ENCODE assay signal across 1 cellular context in the genomic region with DNA sequence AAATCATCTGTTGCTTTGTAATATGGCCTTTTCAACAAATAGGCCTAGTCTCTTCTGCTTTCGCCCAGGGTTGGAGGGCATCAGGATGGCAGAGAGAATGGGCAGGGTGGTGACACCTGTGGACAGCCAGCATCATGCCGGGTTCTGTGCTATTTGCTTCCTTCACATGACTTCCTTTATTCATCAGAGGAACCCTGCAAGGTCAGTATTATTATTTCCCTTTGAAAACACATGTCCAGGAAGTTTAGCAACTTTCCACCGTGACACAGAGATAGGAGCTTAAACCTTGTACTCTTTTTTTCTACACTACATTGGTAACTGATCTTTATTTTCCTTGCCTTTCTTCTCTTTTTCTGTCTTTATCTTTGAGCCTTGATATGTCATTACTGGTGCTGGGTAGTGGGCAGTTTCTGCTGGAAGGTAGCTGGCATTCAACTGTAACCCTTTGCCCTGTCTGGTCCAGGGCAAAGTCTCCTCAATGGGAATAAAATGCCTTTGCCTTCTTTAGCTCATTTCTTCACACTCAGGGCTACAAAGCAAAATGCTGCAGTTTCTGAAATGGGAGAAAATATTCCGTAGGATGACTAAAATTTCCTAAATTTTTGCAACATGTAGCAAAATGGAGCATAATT.
TF ChIP-seq lines count a peak whose summit lies in the region.

No MANE protein-coding gene starts in this region.

TF ChIP-seq in HepG2, 621 proteins besides CTCF, POLR2A, EP300 and RAD21 (continued from another document and continues in another):
- TF ChIP-seq ARID3A (IDR thresholded peaks at IDR 0.05; ENCODE audit: low read depth, low read length) (no peak; the same call in 1 of the 2 replicates), RCOR2 (CRISPR knock-in tag; IDR thresholded peaks at IDR 0.05) (peak; percentile 55; the same call in 1 of the 2 replicates), ZNF17 (CRISPR knock-in tag; IDR thresholded peaks at IDR 0.05) (no peak), ZNF225 (CRISPR knock-in tag; IDR thresholded peaks at IDR 0.05) (no peak), NFKB2 (CRISPR knock-in tag; IDR thresholded peaks at IDR 0.05; ENCODE audit: borderline replicate concordance) (no peak), MIER3 (CRISPR knock-in tag; IDR thresholded peaks at IDR 0.05; ENCODE audit: borderline replicate concordance) (peak; percentile 46; the same call in 1 of the 2 replicates), MTA3 (CRISPR knock-in tag; IDR thresholded peaks at IDR 0.05) (no peak), KAT7 (CRISPR knock-in tag; IDR thresholded peaks at IDR 0.05; ENCODE audit: borderline replicate concordance) (no peak), ZBTB21 (CRISPR knock-in tag; IDR thresholded peaks at IDR 0.05) (no peak), ZNF577 (CRISPR knock-in tag; IDR thresholded peaks at IDR 0.05; ENCODE audit: borderline replicate concordance, low read depth) (no peak), ZNF792 (CRISPR knock-in tag; IDR thresholded peaks at IDR 0.05) (peak; percentile 65; the same call in 1 of the 2 replicates), ZSCAN20 (CRISPR knock-in tag; IDR thresholded peaks at IDR 0.05; ENCODE audit: borderline replicate concordance) (no peak), ZNF569 (CRISPR knock-in tag; IDR thresholded peaks at IDR 0.05; ENCODE audit: borderline replicate concordance) (no peak), ZBTB7A (CRISPR knock-in tag; IDR thresholded peaks at IDR 0.05) (no peak), TCF12 (IDR thresholded peaks at IDR 0.05) (no peak), TCF12 (CRISPR knock-in tag; IDR thresholded peaks at IDR 0.05) (0 out of 2 replicates have a peak, but pooled peaks have one; percentile 43), ZSCAN12 (CRISPR knock-in tag; IDR thresholded peaks at IDR 0.05) (0 out of 2 replicates have a peak, but pooled peaks have one; percentile 30), GLMP (CRISPR knock-in tag; IDR thresholded peaks at IDR 0.05; ENCODE audit: borderline replicate concordance) (no peak), ZEB1 (IDR thresholded peaks at IDR 0.05; ENCODE audit: insufficient replicate concordance, low read depth) (no peak), NBN (conservative IDR thresholded peaks at IDR 0.05) (no peak), MAF1 (CRISPR knock-in tag; IDR thresholded peaks at IDR 0.05; ENCODE audit: borderline replicate concordance) (no peak), SRF (IDR thresholded peaks at IDR 0.05; ENCODE audit: low read depth, low read length) (no peak), ZNF550 (CRISPR knock-in tag; IDR thresholded peaks at IDR 0.05; ENCODE audit: borderline replicate concordance) (no peak), HNRNPL (IDR thresholded peaks at IDR 0.05; ENCODE audit: low read depth, low read length) (peak; percentile 66; the same call in 1 of the 2 replicates), YEATS4 (CRISPR knock-in tag; IDR thresholded peaks at IDR 0.05; ENCODE audit: borderline replicate concordance) (peak; percentile 36; the same call in 1 of the 2 replicates), REPIN1 (CRISPR knock-in tag; IDR thresholded peaks at IDR 0.05; ENCODE audit: borderline replicate concordance, low read depth) (no peak), HOXD1 (CRISPR knock-in tag; IDR thresholded peaks at IDR 0.05) (no peak), FOXJ3 (CRISPR knock-in tag; IDR thresholded peaks at IDR 0.05; ENCODE audit: borderline replicate concordance) (peak; percentile 48; the same call in 1 of the 2 replicates), NR3C1 (CRISPR knock-in tag; IDR thresholded peaks at IDR 0.05) (no peak), SALL1 (CRISPR knock-in tag; IDR thresholded peaks at IDR 0.05) (peak; percentile 75), ZMYM2 (CRISPR knock-in tag; IDR thresholded peaks at IDR 0.05) (no peak), GABPA (IDR thresholded peaks at IDR 0.05; ENCODE audit: low read depth, low read length) (no peak), GABPA (CRISPR knock-in tag; IDR thresholded peaks at IDR 0.05; ENCODE audit: low read depth) (peak; percentile 57; the same call in 1 of the 2 replicates), ARNT (IDR thresholded peaks at IDR 0.05) (no peak), TEAD2 (CRISPR knock-in tag; IDR thresholded peaks at IDR 0.05) (no peak), SYNCRIP (IDR thresholded peaks at IDR 0.05; ENCODE audit: insufficient read depth, low read depth, low read length) (no peak), U2AF1 (optimal IDR thresholded peaks at IDR 0.05; ENCODE audit: low read depth, low read length) (no peak), NRL (CRISPR knock-in tag; IDR thresholded peaks at IDR 0.05; ENCODE audit: borderline replicate concordance) (no peak), ISL2 (CRISPR knock-in tag; IDR thresholded peaks at IDR 0.05) (peak; percentile 83), NFIC (IDR thresholded peaks at IDR 0.05; ENCODE audit: low read length) (peak; percentile 87; the same call in 1 of the 2 replicates), SNAI1 (CRISPR knock-in tag; IDR thresholded peaks at IDR 0.05; ENCODE audit: borderline replicate concordance) (no peak), KDM1A (CRISPR knock-in tag; IDR thresholded peaks at IDR 0.05) (no peak), ZNF235 (CRISPR knock-in tag; IDR thresholded peaks at IDR 0.05; ENCODE audit: borderline replicate concordance) (no peak), SPEN (CRISPR knock-in tag; IDR thresholded peaks at IDR 0.05; ENCODE audit: low read depth) (0 out of 2 replicates have a peak, but pooled peaks have one; percentile 44), ATF6 (CRISPR knock-in tag; conservative IDR thresholded peaks at IDR 0.05) (0 out of 2 replicates have a peak, but pooled peaks have one; percentile 44), RARG (CRISPR knock-in tag; IDR thresholded peaks at IDR 0.05; ENCODE audit: low read depth) (no peak), HMG20A (CRISPR knock-in tag; IDR thresholded peaks at IDR 0.05; ENCODE audit: borderline replicate concordance) (peak; percentile 79; the same call in 1 of the 2 replicates)
- TF ChIP-seq, protein P1, sequence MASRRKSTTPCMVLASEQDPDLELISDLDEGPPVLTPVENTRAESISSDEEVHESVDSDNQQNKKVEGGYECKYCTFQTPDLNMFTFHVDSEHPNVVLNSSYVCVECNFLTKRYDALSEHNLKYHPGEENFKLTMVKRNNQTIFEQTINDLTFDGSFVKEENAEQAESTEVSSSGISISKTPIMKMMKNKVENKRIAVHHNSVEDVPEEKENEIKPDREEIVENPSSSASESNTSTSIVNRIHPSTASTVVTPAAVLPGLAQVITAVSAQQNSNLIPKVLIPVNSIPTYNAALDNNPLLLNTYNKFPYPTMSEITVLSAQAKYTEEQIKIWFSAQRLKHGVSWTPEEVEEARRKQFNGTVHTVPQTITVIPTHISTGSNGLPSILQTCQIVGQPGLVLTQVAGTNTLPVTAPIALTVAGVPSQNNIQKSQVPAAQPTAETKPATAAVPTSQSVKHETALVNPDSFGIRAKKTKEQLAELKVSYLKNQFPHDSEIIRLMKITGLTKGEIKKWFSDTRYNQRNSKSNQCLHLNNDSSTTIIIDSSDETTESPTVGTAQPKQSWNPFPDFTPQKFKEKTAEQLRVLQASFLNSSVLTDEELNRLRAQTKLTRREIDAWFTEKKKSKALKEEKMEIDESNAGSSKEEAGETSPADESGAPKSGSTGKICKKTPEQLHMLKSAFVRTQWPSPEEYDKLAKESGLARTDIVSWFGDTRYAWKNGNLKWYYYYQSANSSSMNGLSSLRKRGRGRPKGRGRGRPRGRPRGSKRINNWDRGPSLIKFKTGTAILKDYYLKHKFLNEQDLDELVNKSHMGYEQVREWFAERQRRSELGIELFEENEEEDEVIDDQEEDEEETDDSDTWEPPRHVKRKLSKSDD (CRISPR knock-in tag; IDR thresholded peaks at IDR 0.05; ENCODE audit: low read depth), result no peak
- TF ChIP-seq, protein P2, sequence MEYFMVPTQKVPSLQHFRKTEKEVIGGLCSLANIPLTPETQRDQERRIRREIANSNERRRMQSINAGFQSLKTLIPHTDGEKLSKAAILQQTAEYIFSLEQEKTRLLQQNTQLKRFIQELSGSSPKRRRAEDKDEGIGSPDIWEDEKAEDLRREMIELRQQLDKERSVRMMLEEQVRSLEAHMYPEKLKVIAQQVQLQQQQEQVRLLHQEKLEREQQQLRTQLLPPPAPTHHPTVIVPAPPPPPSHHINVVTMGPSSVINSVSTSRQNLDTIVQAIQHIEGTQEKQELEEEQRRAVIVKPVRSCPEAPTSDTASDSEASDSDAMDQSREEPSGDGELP (IDR thresholded peaks at IDR 0.05; ENCODE audit: borderline replicate concordance, low read depth), result peak; percentile 77; the same call in 1 of the 2 replicates
- TF ChIP-seq, protein P3, sequence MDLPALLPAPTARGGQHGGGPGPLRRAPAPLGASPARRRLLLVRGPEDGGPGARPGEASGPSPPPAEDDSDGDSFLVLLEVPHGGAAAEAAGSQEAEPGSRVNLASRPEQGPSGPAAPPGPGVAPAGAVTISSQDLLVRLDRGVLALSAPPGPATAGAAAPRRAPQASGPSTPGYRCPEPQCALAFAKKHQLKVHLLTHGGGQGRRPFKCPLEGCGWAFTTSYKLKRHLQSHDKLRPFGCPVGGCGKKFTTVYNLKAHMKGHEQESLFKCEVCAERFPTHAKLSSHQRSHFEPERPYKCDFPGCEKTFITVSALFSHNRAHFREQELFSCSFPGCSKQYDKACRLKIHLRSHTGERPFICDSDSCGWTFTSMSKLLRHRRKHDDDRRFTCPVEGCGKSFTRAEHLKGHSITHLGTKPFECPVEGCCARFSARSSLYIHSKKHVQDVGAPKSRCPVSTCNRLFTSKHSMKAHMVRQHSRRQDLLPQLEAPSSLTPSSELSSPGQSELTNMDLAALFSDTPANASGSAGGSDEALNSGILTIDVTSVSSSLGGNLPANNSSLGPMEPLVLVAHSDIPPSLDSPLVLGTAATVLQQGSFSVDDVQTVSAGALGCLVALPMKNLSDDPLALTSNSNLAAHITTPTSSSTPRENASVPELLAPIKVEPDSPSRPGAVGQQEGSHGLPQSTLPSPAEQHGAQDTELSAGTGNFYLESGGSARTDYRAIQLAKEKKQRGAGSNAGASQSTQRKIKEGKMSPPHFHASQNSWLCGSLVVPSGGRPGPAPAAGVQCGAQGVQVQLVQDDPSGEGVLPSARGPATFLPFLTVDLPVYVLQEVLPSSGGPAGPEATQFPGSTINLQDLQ (CRISPR knock-in tag; IDR thresholded peaks at IDR 0.05), result no peak
- TF ChIP-seq, protein P4, sequence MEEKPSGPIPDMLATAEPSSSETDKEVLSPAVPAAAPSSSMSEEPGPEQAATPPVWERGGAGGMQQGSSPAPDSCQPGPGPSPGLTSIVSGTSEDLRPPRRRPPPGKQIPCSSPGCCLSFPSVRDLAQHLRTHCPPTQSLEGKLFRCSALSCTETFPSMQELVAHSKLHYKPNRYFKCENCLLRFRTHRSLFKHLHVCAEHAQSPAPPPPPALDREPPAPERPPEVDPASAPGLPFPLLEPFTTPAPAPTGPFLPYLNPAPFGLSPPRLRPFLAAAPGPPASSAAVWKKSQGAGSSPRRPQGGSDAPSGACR (CRISPR knock-in tag; IDR thresholded peaks at IDR 0.05), result no peak
- TF ChIP-seq, protein P5, sequence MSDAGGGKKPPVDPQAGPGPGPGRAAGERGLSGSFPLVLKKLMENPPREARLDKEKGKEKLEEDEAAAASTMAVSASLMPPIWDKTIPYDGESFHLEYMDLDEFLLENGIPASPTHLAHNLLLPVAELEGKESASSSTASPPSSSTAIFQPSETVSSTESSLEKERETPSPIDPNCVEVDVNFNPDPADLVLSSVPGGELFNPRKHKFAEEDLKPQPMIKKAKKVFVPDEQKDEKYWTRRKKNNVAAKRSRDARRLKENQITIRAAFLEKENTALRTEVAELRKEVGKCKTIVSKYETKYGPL (CRISPR knock-in tag; IDR thresholded peaks at IDR 0.05), result no peak
- TF ChIP-seq, protein P6, sequence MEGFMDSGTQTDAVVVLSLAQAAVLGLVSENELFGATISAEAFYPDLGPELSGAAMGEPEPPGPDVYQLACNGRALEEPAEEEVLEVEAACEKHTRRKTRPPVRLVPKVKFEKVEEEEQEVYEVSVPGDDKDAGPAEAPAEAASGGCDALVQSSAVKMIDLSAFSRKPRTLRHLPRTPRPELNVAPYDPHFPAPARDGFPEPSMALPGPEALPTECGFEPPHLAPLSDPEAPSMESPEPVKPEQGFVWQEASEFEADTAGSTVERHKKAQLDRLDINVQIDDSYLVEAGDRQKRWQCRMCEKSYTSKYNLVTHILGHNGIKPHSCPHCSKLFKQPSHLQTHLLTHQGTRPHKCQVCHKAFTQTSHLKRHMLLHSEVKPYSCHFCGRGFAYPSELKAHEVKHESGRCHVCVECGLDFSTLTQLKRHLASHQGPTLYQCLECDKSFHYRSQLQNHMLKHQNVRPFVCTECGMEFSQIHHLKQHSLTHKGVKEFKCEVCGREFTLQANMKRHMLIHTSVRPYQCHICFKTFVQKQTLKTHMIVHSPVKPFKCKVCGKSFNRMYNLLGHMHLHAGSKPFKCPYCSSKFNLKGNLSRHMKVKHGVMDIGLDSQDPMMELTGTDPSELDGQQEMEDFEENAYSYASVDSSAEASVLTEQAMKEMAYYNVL (CRISPR knock-in tag; IDR thresholded peaks at IDR 0.05; ENCODE audit: borderline replicate concordance), result peak; percentile 93
